ENCODE assay signal across 8 cellular contexts in genomic region chr11:45806072-45806933, GRCh38. TPM values are rescaled to one million over a fixed set of nuclear protein-coding genes. Genes with fewer than 3 reads are reported as not detected.
DNase-seq lines count a peak whose midpoint lies in the region; ATAC-seq and TF ChIP-seq lines count a peak whose summit lies in the region.

No MANE protein-coding gene starts in this region.

- peaks cover 44% of the 10 kb centered on the region for H3K36me3 Mint-ChIP-seq in CD4-positive, alpha-beta T cell (ENCODE audit: low read depth)

- intact Hi-C loops in CD4-positive, alpha-beta T cell (cut with DNase I, micrococcal nuclease), result no loop called here

- peak overlapping the region; percentile 99 for H3K4me2 ChIP-seq in neural cell (ENCODE audit: low read length)

- TF ChIP-seq CTCF in CD4-positive, alpha-beta T cell (IDR thresholded peaks at IDR 0.05), result no peak
- TF ChIP-seq CTCF in neural cell (IDR thresholded peaks at IDR 0.05; ENCODE audit: poor library complexity, severe bottlenecking) (no peak), omental fat pad (IDR thresholded peaks at IDR 0.05) (no peak)

- TF ChIP-seq RAD21 in neural cell (conservative IDR thresholded peaks at IDR 0.05), result no peak

- H4K20me1 ChIP-seq in neural cell (ENCODE audit: insufficient read depth), result no peaks in the 10 kb centered on the region

- peaks cover 14% of the 10 kb centered on the region for H3K79me2 ChIP-seq in neural cell (replicated peaks; ENCODE audit: insufficient read depth, low read length)

- peaks cover 57% of the 10 kb centered on the region for H3K4me1 Mint-ChIP-seq in CD4-positive, alpha-beta T cell (ENCODE audit: low read depth)

- H3K9me3 Mint-ChIP-seq in CD4-positive, alpha-beta T cell, result no peaks in the 10 kb centered on the region

- DNase-seq in CD4-positive, alpha-beta T cell, result no peak
- DNase-seq in NT2/D1 (ENCODE audit: low read depth, low spot score) (no peak), HT-29 (ENCODE audit: low spot score) (no peak), NCI-H446 treated with DMSO at 0.1 percent for 48 hours (lab: John Stamatoyannopoulos, UW) (no peak), NCI-H524 (lab: John Stamatoyannopoulos, UW) (no peak), omental fat pad (ENCODE audit: low spot score) (no peak)
- DNase-seq in effector memory CD4-positive, alpha-beta T cell, result no peak

- peak overlapping the region; percentile 78 for H3K4me3 ChIP-seq in NT2/D1 (ENCODE audit: insufficient read length, low read depth)
- H3K4me3 ChIP-seq in effector memory CD4-positive, alpha-beta T cell (ENCODE audit: insufficient read depth, low read depth, low read length, poor library complexity, severe bottlenecking), result peak overlapping the region; percentile 99
- peak overlapping the region; percentile 73 for H3K4me3 ChIP-seq in neural cell (ENCODE audit: low read length)

- no peak for ATAC-seq in CD4-positive, alpha-beta T cell (ENCODE audit: poor library complexity)
- no peak for ATAC-seq in omental fat pad (ENCODE audit: low FRiP score)

- H3F3A ChIP-seq in neural cell (ENCODE audit: insufficient read depth, low read length, poor library complexity, severe bottlenecking), result no peaks in the 10 kb centered on the region

- no peaks in the 10 kb centered on the region for H3K9me2 ChIP-seq in neural cell (ENCODE audit: insufficient read depth, low read length)

- H3K4me3 Mint-ChIP-seq in CD4-positive, alpha-beta T cell, result peak overlapping the region; percentile 94

- peak overlapping the region; percentile 73 for H3K27ac Mint-ChIP-seq in CD4-positive, alpha-beta T cell

- no peak overlapping the region for H2AFZ ChIP-seq in neural cell (ENCODE audit: low read depth, low read length)

- no peaks in the 10 kb centered on the region for H3K27me3 ChIP-seq in CD4-positive, alpha-beta T cell (ENCODE audit: control insufficient read depth, insufficient read depth, low read length)
- H3K27me3 ChIP-seq in NT2/D1 (ENCODE audit: insufficient read depth, insufficient read length), result peaks cover 30% of the 10 kb centered on the region
- H3K27me3 ChIP-seq in effector memory CD4-positive, alpha-beta T cell (replicated peaks; ENCODE audit: control insufficient read depth, insufficient read depth, low read length, poor library complexity, severe bottlenecking), result no peaks in the 10 kb centered on the region
- H3K27me3 ChIP-seq in neural cell (ENCODE audit: insufficient read depth, low read depth, low read length), result peaks cover 24% of the 10 kb centered on the region

- CTCF ChIA-PET in CD4-positive, alpha-beta T cell (lab: Charles Lee), result interaction anchor here (1.8 kb wide), 1 partner anchor 35 kb away, joined by 12 read pairs; no protein-coding TSS in a partner anchor

- no peaks in the 10 kb centered on the region for H3K27me3 Mint-ChIP-seq in CD4-positive, alpha-beta T cell

- no peaks in the 10 kb centered on the region for H3K9me3 ChIP-seq in CD4-positive, alpha-beta T cell (ENCODE audit: control insufficient read depth, low read length)
- H3K9me3 ChIP-seq in NT2/D1 (ENCODE audit: insufficient read depth, low read length) (no peaks in the 10 kb centered on the region), neural cell (ENCODE audit: low read length) (no peaks in the 10 kb centered on the region)
- H3K9me3 ChIP-seq in effector memory CD4-positive, alpha-beta T cell (ENCODE audit: control insufficient read depth, low read length), result no peaks in the 10 kb centered on the region

- peaks cover 50% of the 10 kb centered on the region for H3K36me3 ChIP-seq in NT2/D1 (ENCODE audit: insufficient read depth, insufficient read length, low read length)
- H3K36me3 ChIP-seq in effector memory CD4-positive, alpha-beta T cell (ENCODE audit: control insufficient read depth, insufficient read depth, low read length), result peaks cover 28% of the 10 kb centered on the region
- H3K36me3 ChIP-seq in neural cell (ENCODE audit: insufficient read depth, low read length), result peaks cover 7% of the 10 kb centered on the region

- no peak for TF ChIP-seq EP300 in neural cell (conservative IDR thresholded peaks at IDR 0.05; ENCODE audit: poor library complexity, severe bottlenecking)

- peaks cover 16% of the 10 kb centered on the region for H3K4me1 ChIP-seq in NT2/D1 (ENCODE audit: insufficient read depth, insufficient read length)
- peaks cover 29% of the 10 kb centered on the region for H3K4me1 ChIP-seq in effector memory CD4-positive, alpha-beta T cell (ENCODE audit: control insufficient read depth, insufficient read depth, low read length, poor library complexity, severe bottlenecking)

- POLR2A ChIA-PET in CD4-positive, alpha-beta T cell (lab: Charles Lee), result interaction anchor here (0.6 to 2.0 kb wide), 2 partner anchors 39 to 40 kb away, joined by 3 to 5 read pairs; partner anchors contain the start of gene CRY2

- H3K27ac ChIP-seq in CD4-positive, alpha-beta T cell (ENCODE audit: low read depth, low read length), result no peak overlapping the region
- no peak overlapping the region for H3K27ac ChIP-seq in effector memory CD4-positive, alpha-beta T cell (ENCODE audit: insufficient read depth, low read length, poor library complexity, severe bottlenecking)
- no peak overlapping the region for H3K27ac ChIP-seq in neural cell (ENCODE audit: low read length)

- H3K9ac ChIP-seq in NT2/D1 (ENCODE audit: insufficient read length, low read depth) (peak overlapping the region; percentile 83), neural cell (ENCODE audit: low read length) (peak overlapping the region; percentile 85)

TF ChIP-seq in neural cell, 6 proteins besides CTCF, POLR2A, EP300 and RAD21:
- no peak for TF ChIP-seq SMC3 (conservative IDR thresholded peaks at IDR 0.05; ENCODE audit: poor library complexity)
- no peak for TF ChIP-seq POLR2AphosphoS5 (IDR thresholded peaks at IDR 0.05)
- TF ChIP-seq TAF1 (IDR thresholded peaks at IDR 0.05; ENCODE audit: low read depth), result no peak
- no peak for TF ChIP-seq EZH2 (IDR thresholded peaks at IDR 0.05; ENCODE audit: borderline replicate concordance, insufficient read depth, low read length, poor library complexity, severe bottlenecking)
- TF ChIP-seq REST (IDR thresholded peaks at IDR 0.05; ENCODE audit: borderline replicate concordance), result no peak
- TF ChIP-seq MXI1 (conservative IDR thresholded peaks at IDR 0.05; ENCODE audit: poor library complexity, severe bottlenecking), result no peak

RNA-seq across cellular contexts. Expression of gene SLC35C1, which starts 1.4 kb away (rescaled TPM):
- 1 to 10 TPM; 4.4 to 4.9 TPM for total RNA-seq in CD4-positive, alpha-beta T cell
- 2.3 and 3.3 TPM in 2 replicates for polyA plus RNA-seq in neural cell
- polyA minus RNA-seq in neural cell, result 5.9 and 6.6 TPM in 2 replicates
- total RNA-seq in HT-29 (2014; rRNA removed; shearing (Covaris generic)), result 28.3 and 37.2 TPM in 2 replicates
- total RNA-seq in omental fat pad, result 100 to 1,000 TPM in 1 of 4 donors, 10 to 100 TPM in 3; 18.6 to 103 (median 73.0) TPM

RNA-seq across cellular contexts. Expression of gene CRY2, which starts 41.0 kb away (rescaled TPM):
- 100 to 1,000 TPM; 248 TPM for total RNA-seq in CD4-positive, alpha-beta T cell
- 27.8 and 35.1 TPM in 2 replicates for polyA plus RNA-seq in neural cell
- polyA minus RNA-seq in neural cell, result 46.7 and 53.3 TPM in 2 replicates
- total RNA-seq in HT-29 (2014; rRNA removed; shearing (Covaris generic)), result 24.0 and 28.6 TPM in 2 replicates
- total RNA-seq in omental fat pad, result 10 to 100 TPM; 53.1 to 63.4 (median 60.2) TPM
